Comparison of ENCODE assay signal across 18 cellular contexts in genomic region chr2:70921839-70922590, GRCh38. TPM values are rescaled to one million over a fixed set of nuclear protein-coding genes. Genes with fewer than 3 reads are reported as not detected.
DNase-seq lines count a peak whose midpoint lies in the region; ATAC-seq and TF ChIP-seq lines count a peak whose summit lies in the region.
"Had no signal": no experiment of that assay in that cellular context is flagged by ENCODE, and none has a peak within 500 bp of the region (broad histone marks: within the 10 kb centered on the region; RNA-seq: fewer than 3 reads in every experiment).

No MANE protein-coding gene starts in this region.

- no peaks in the 10 kb centered on the region for H3K4me1 ChIP-seq in MM.1S (ENCODE audit: low read length)
- H3K4me1 ChIP-seq: BE2C, sigmoid colon had no signal

- H3K27me3 Mint-ChIP-seq in chondrocyte (ENCODE audit: low read depth), result no peaks in the 10 kb centered on the region

- H3K27ac ChIP-seq in MM.1S (ENCODE audit: low read length), result no peak overlapping the region
- no peak overlapping the region for H3K27ac ChIP-seq in coronary artery
- no peak overlapping the region for H3K27ac ChIP-seq in RWPE1
- H3K27ac ChIP-seq: sigmoid colon had no signal

- no peaks in the 10 kb centered on the region for H3K27me3 ChIP-seq in MM.1S (replicated peaks; ENCODE audit: insufficient read depth, low read length)
- H3K27me3 ChIP-seq: BE2C had no signal

- no peak overlapping the region for H3K4me3 ChIP-seq in MM.1S (ENCODE audit: low read length)
- no peak overlapping the region for H3K4me3 ChIP-seq in coronary artery
- H3K4me3 ChIP-seq: sigmoid colon had no signal

- H3K27ac Mint-ChIP-seq in chondrocyte (ENCODE audit: unreplicated experiment), result no peak overlapping the region
- H3K27ac Mint-ChIP-seq: dendritic cell treated with granulocyte-macrophage colony-stimulating factor and Interleukin-4, amounts not matched to agents 40 ng/mL and 50 ng/mL, for 4 days; naive B cell; stimulated activated naive CD8-positive, alpha-beta T cell treated with anti-CD3 and anti-CD28 coated beads, Interleukin-15, Interleukin-2, amounts not matched to agents 100 ng/mL and 50 ng/mL, for 24 hours had no signal

- no peak overlapping the region for H3K9ac ChIP-seq in MM.1S (ENCODE audit: low read length)

- CTCF ChIA-PET in RWPE1 (lab: Yijun Ruan, JAX), result interaction anchor here (0.6 to 4.7 kb wide), 3 partner anchors 51 to 151 kb away, joined by 4 to 23 read pairs (median 6); no protein-coding TSS in a partner anchor

- no peaks in the 10 kb centered on the region for H4K20me1 ChIP-seq in MM.1S (ENCODE audit: insufficient read depth, low read length)

- H3K4me3 Mint-ChIP-seq in chondrocyte (ENCODE audit: unreplicated experiment), result no peak overlapping the region
- H3K4me3 Mint-ChIP-seq: dendritic cell treated with granulocyte-macrophage colony-stimulating factor and Interleukin-4, amounts not matched to agents 40 ng/mL and 50 ng/mL, for 4 days; naive B cell; stimulated activated naive CD8-positive, alpha-beta T cell treated with anti-CD3 and anti-CD28 coated beads, Interleukin-15, Interleukin-2, amounts not matched to agents 100 ng/mL and 50 ng/mL, for 24 hours had no signal

- DNase-seq in EH (ENCODE audit: low read depth), result peak; percentile 40
- DNase-seq in MM.1S, result no peak
- DNase-seq in coronary artery (ENCODE audit: low spot score), result peak; percentile 26
- peak; percentile 33 for DNase-seq in myocyte (ENCODE audit: low read depth)
- no peak for DNase-seq in AG08395 (ENCODE audit: low spot score)
- no peak for DNase-seq in RWPE1 (ENCODE audit: low spot score)
- DNase-seq in chondrocyte (ENCODE audit: low spot score), result no peak
- DNase-seq: BE2C, naive B cell, NCI-H1092, SIG-M5 had no signal

- no peaks in the 10 kb centered on the region for H3K9me2 ChIP-seq in MM.1S (replicated peaks; ENCODE audit: insufficient read depth, low read length)

- H3K36me3 Mint-ChIP-seq in chondrocyte (ENCODE audit: low read depth), result peaks cover 19% of the 10 kb centered on the region
- H3K36me3 Mint-ChIP-seq: naive B cell had no signal

- H2AFZ ChIP-seq in MM.1S (ENCODE audit: low read length), result 0 out of 2 replicates have a peak overlapping the region, but pooled peaks have one; percentile 1

- H3F3A ChIP-seq in MM.1S (ENCODE audit: insufficient read depth, low read length), result no peaks in the 10 kb centered on the region

- no peak overlapping the region for H3K4me2 ChIP-seq in MM.1S (ENCODE audit: low read depth, low read length)

- H3K36me3 ChIP-seq in MM.1S (replicated peaks; ENCODE audit: insufficient read depth, low read length), result no peaks in the 10 kb centered on the region
- H3K36me3 ChIP-seq: BE2C, sigmoid colon had no signal

- no peaks in the 10 kb centered on the region for H3K9me3 ChIP-seq in MM.1S (replicated peaks; ENCODE audit: insufficient read depth, low read length)
- H3K9me3 ChIP-seq: BE2C, sigmoid colon had no signal

- H3K4me1 Mint-ChIP-seq in chondrocyte (ENCODE audit: low read depth), result no peaks in the 10 kb centered on the region
- H3K4me1 Mint-ChIP-seq: naive B cell had no signal

- no peak for ATAC-seq in activated CD4-positive, CD25-positive, alpha-beta regulatory T cell treated with anti-CD3 and anti-CD28 coated beads, Interleukin-2, amount 50 U/mL, for 24 hours
- ATAC-seq: HCT116 had no signal

- no peak for TF ChIP-seq CTCF in MM.1S (IDR thresholded peaks at IDR 0.05; ENCODE audit: low read length)
- TF ChIP-seq CTCF in coronary artery (IDR thresholded peaks at IDR 0.05), result no peak
- TF ChIP-seq CTCF in RWPE1 (conservative IDR thresholded peaks at IDR 0.05; ENCODE audit: low read depth), result no peak
- TF ChIP-seq CTCF in chondrocyte (IDR thresholded peaks at IDR 0.05), result no peak

- POLR2A ChIA-PET in RWPE1 (lab: Yijun Ruan, JAX; ENCODE audit: low non-redundant PET), result no interaction called here

- H3K9me3 Mint-ChIP-seq in chondrocyte (ENCODE audit: low read depth), result no peaks in the 10 kb centered on the region
- H3K9me3 Mint-ChIP-seq: dendritic cell treated with granulocyte-macrophage colony-stimulating factor and Interleukin-4, amounts not matched to agents 40 ng/mL and 50 ng/mL, for 4 days; stimulated activated naive CD8-positive, alpha-beta T cell treated with anti-CD3 and anti-CD28 coated beads, Interleukin-15, Interleukin-2, amounts not matched to agents 100 ng/mL and 50 ng/mL, for 24 hours had no signal

- no peaks in the 10 kb centered on the region for H3K79me2 ChIP-seq in MM.1S (ENCODE audit: low read length)

RNA-seq across cellular contexts. Expression of gene ATP6V1B1, which starts 13.7 kb away (rescaled TPM):
- total RNA-seq in myocyte (1.7 and 3.8 TPM in 2 replicates), chondrocyte (3.7 to 5.0 TPM (median 3.9 TPM) in 3 replicates)
- polyA plus RNA-seq in myocyte (2012), result 2.1 TPM
- polyA plus RNA-seq: keratinocyte had no signal

RNA-seq across cellular contexts. Expression of gene VAX2, which starts 21.6 kb away (rescaled TPM):
- 16.4 and 24.0 TPM in 2 replicates for total RNA-seq in myocyte
- polyA plus RNA-seq in myocyte (2012), result 8.3 TPM
- 4.5 to 5.1 TPM (median 5.0 TPM) in 3 replicates for total RNA-seq in chondrocyte

RNA-seq across cellular contexts. Expression of gene ANKRD53, which starts 56.4 kb away (rescaled TPM):
- total RNA-seq in myocyte, result 1.5 TPM in 1 of 2 replicates, not detected in the other
- 0.53 TPM for polyA plus RNA-seq in myocyte (2012)
- 0.85 to 2.2 TPM (median 1.8 TPM) in 3 replicates for total RNA-seq in chondrocyte
- total RNA-seq: NCI-H460 had no signal
- polyA plus RNA-seq: keratinocyte had no signal

Comparison
In these comparisons a context has a peak if more than half of its experiments do, and no peak if none do; other contexts are left out.
1. DNase-seq: peak in EH (single experiment), coronary artery (single experiment) and myocyte (single experiment); none in MM.1S (single experiment), AG08395 (single experiment), RWPE1 (single experiment) and chondrocyte (single experiment).